ENCODE assay signal across 27 cellular contexts in genomic region chr5:151905639-151906038, GRCh38. TPM values are rescaled to one million over a fixed set of nuclear protein-coding genes. Genes with fewer than 3 reads are reported as not detected.
DNase-seq lines count a peak whose midpoint lies in the region; TF ChIP-seq lines count a peak whose summit lies in the region.
"Had no signal": no experiment of that assay in that cellular context is flagged by ENCODE, and none has a peak within 500 bp of the region (broad histone marks: within the 10 kb centered on the region; RNA-seq: fewer than 3 reads in every experiment).

No MANE protein-coding gene starts in this region.

- DNase-seq in A172 (ENCODE audit: low spot score) (peak; percentile 50), ELR (ENCODE audit: low read depth) (peak; percentile 15), mesendoderm (no peak), dermis blood vessel endothelial cell (no peak), amygdala (lab: John Stamatoyannopoulos, UW) (no peak), NCI-H524 treated with DMSO at 0.1 percent for 48 hours (lab: John Stamatoyannopoulos, UW) (no peak)
- DNase-seq in central memory CD4-positive, alpha-beta T cell: no peak
- DNase-seq: activated CD4-positive, alpha-beta T cell treated with anti-CD3 and anti-CD28 coated beads, Interleukin-2, amount 50 U/mL, for 1 hour; activated CD8-positive, alpha-beta memory T cell treated with anti-CD3 and anti-CD28 coated beads, Interleukin-2, amount 50 U/mL, for 48 hours; body of pancreas; C1 segment of cervical spinal cord; kidney glomerular epithelial cell; pancreas; right lobe of liver; upper lobe of right lung; WERI-Rb-1 had no signal

- WGBS in mesendoderm (ENCODE audit: extremely low coverage, insufficient coverage, low lambda C conversion rate): no CpG with 5 or more reads among the region's 5 CpGs

- no peak for TF ChIP-seq CTCF in VCaP (conservative IDR thresholded peaks at IDR 0.05)

- H2BK5ac ChIP-seq in mesendoderm (ENCODE audit: low read length): no peak overlapping the region

- H3K4me1 ChIP-seq in mesendoderm (ENCODE audit: control insufficient read depth, low read depth, low read length): no peaks in the 10 kb centered on the region
- H3K4me1 ChIP-seq: body of pancreas, pancreas, right lobe of liver had no signal

- H3K18ac ChIP-seq in mesendoderm (ENCODE audit: low read length): peak overlapping the region; percentile 47

- no peak overlapping the region for H4K5ac ChIP-seq in mesendoderm (ENCODE audit: low read length)

- H3K56ac ChIP-seq in mesendoderm (ENCODE audit: low read length): no peak overlapping the region

- H3K9ac ChIP-seq in mesendoderm (ENCODE audit: low read length): no peak overlapping the region

- no peak overlapping the region for H3K4ac ChIP-seq in mesendoderm (ENCODE audit: low read depth, low read length)

- H3K36me3 ChIP-seq in mesendoderm (ENCODE audit: control insufficient read depth, insufficient read depth, low read length): no peaks in the 10 kb centered on the region
- H3K36me3 ChIP-seq: pancreas, right lobe of liver, upper lobe of right lung, WERI-Rb-1 had no signal

- no peak overlapping the region for H2AK5ac ChIP-seq in mesendoderm (ENCODE audit: low read length)

- H3K79me2 ChIP-seq in mesendoderm (ENCODE audit: control insufficient read depth, insufficient read depth, low read length): no peaks in the 10 kb centered on the region

- no peak overlapping the region for H2BK120ac ChIP-seq in mesendoderm (ENCODE audit: low read depth, low read length)

- peaks cover 12% of the 10 kb centered on the region for H3K27me3 ChIP-seq in mesendoderm (ENCODE audit: insufficient read depth, low read length, poor library complexity)
- H3K27me3 ChIP-seq: body of pancreas, pancreas, right lobe of liver, upper lobe of right lung had no signal

- H2BK15ac ChIP-seq in mesendoderm (replicated peaks; ENCODE audit: low read depth): no peak overlapping the region

- no peak overlapping the region for H3K4me2 ChIP-seq in mesendoderm (ENCODE audit: low read length)

- no peak overlapping the region for H3K23ac ChIP-seq in mesendoderm (ENCODE audit: low read length)

- H4K8ac ChIP-seq in mesendoderm (ENCODE audit: low read depth, low read length): no peak overlapping the region

- no peaks in the 10 kb centered on the region for H3K79me1 ChIP-seq in mesendoderm (ENCODE audit: low read length)

- no peak overlapping the region for H3K4me3 ChIP-seq in mesendoderm (ENCODE audit: low read length)
- H3K4me3 ChIP-seq: body of pancreas, coronary artery, pancreas, right lobe of liver, upper lobe of right lung had no signal

- H3K27ac ChIP-seq in VCaP (peak overlapping the region; percentile 69), mesendoderm (ENCODE audit: low read depth, low read length) (no peak overlapping the region)
- H3K27ac ChIP-seq: body of pancreas, coronary artery, HL-60, pancreas, right lobe of liver, upper lobe of right lung, WERI-Rb-1 had no signal

RNA-seq across cellular contexts. Expression of gene GLRA1, which starts 19.0 kb away (rescaled TPM):
- not detected in 2 replicates for total RNA-seq in A172 (2014; rRNA removed; shearing (Covaris generic))
- polyA plus RNA-seq in mesendoderm (2013, experiment 1 of 2): 0.03 TPM
- polyA plus RNA-seq in mesendoderm (2013, experiment 2 of 2): 0.04 TPM
- total RNA-seq in dermis blood vessel endothelial cell: not detected in 2 replicates
- total RNA-seq: activated T-helper 2 cell treated with anti-CD3 and anti-CD28 coated beads, Interferon-gamma antibody, Interleukin-2, Interleukin-4, amounts not matched to agents 10 μg/mL and 5 μg/mL and 100 μg/mL, durations not matched to agents 14 hours and 24 hours and 36 hours; body of pancreas; G401; H4; IMR-90; MCF 10A; mesenteric fat pad; natural killer cell treated with Interleukin-12 subunit alpha and Interleukin-12 subunit beta and Interleukin-15 and Interleukin-18, amount 100 ng/mL, for 72 hours; right lobe of liver; T-helper 2 cell treated with Interferon-gamma antibody and Interleukin-4, amounts not matched to agents 100 ng/mL and 5 ng/mL, for 36 hours; upper lobe of right lung had no signal
- polyA plus RNA-seq: IMR-90 had no signal

Comparison
In these comparisons a context has a peak if more than half of its experiments do, and no peak if none do; other contexts are left out.
1. DNase-seq: peak in A172 (single experiment) and ELR (single experiment); none in mesendoderm (single experiment), dermis blood vessel endothelial cell (single experiment), central memory CD4-positive, alpha-beta T cell (single experiment), amygdala (0 of 56) and NCI-H524 treated with DMSO at 0.1 percent for 48 hours (single experiment).